ENCODE assay signal across 2 cellular contexts in genomic region chr2:109382236-109382930, GRCh38.
TF ChIP-seq lines count a peak whose summit lies in the region.

No MANE protein-coding gene starts in this region.

TF ChIP-seq in IMR-90, 13 proteins besides CTCF, POLR2A, EP300 and RAD21:
- TF ChIP-seq MAFK (IDR thresholded peaks at IDR 0.05; ENCODE audit: low read depth, low read length) (no peak), MXI1 (IDR thresholded peaks at IDR 0.05; ENCODE audit: borderline replicate concordance, low read depth, low read length) (no peak)
TF ChIP-seq in IMR-90: peak in this region for 0.

TF ChIP-seq in H1, 55 proteins besides CTCF, POLR2A, EP300 and RAD21:
- TF ChIP-seq KDM1A (IDR thresholded peaks at IDR 0.05; ENCODE audit: borderline replicate concordance, low read length): no peak
- TF ChIP-seq CHD2 (IDR thresholded peaks at IDR 0.05; ENCODE audit: low read length): no peak
- no peak for TF ChIP-seq PHF8 (conservative IDR thresholded peaks at IDR 0.05; ENCODE audit: low read depth, low read length)
- no peak for TF ChIP-seq CBX5 (IDR thresholded peaks at IDR 0.05; ENCODE audit: low read depth, low read length)
- no peak for TF ChIP-seq HDAC6 (IDR thresholded peaks at IDR 0.05; ENCODE audit: low read depth, low read length)
- no peak for TF ChIP-seq SP1 (IDR thresholded peaks at IDR 0.05; ENCODE audit: low read depth, low read length)
